ENCODE assay signal across 22 cellular contexts in the genomic region with DNA sequence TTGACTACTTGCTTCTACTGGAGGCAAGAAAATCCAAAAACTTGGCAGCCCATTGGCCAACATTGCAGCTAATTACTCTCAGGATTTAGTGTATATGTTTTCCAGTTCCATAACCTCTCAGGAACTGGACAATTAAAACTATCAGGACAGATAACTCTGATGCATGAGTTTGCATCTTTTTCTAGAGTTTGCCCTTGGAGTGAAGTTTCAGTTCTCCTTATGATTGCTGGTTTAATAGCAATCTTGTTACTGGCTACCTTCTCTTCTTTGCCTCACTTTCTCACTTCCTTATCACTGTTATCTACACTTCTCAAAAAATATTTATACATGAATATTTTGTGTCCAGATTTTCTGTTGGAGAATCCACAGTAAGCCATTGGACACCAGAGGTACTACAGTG.
"Had no signal": no experiment of that assay in that cellular context is flagged by ENCODE, and none has a peak within 500 bp of the region (broad histone marks: within the 10 kb centered on the region; RNA-seq: fewer than 3 reads in every experiment).

No MANE protein-coding gene starts in this region.

- H3K4me1 ChIP-seq: adrenal gland, Peyer's patch had no signal

- H3K36me3 ChIP-seq: adrenal gland, Peyer's patch, WERI-Rb-1 had no signal

- H3K27ac ChIP-seq: adrenal gland, Peyer's patch, WERI-Rb-1 had no signal

- ATAC-seq: activated CD8-positive, alpha-beta T cell treated with anti-CD3 and anti-CD28 coated beads, Interleukin-2, amount 10 ng/mL, durations not matched to agents 7 days and 5 days had no signal

- H3K4me3 ChIP-seq: adrenal gland, Peyer's patch had no signal

- H3K27me3 ChIP-seq: adrenal gland, Peyer's patch had no signal

- DNase-seq: activated CD4-positive, alpha-beta T cell treated with anti-CD3 and anti-CD28 coated beads for 48 hours; activated CD4-positive, alpha-beta T cell treated with anti-CD3 and anti-CD28 coated beads, Interleukin-2, amount 50 U/mL, for 4 hours; activated CD8-positive, alpha-beta memory T cell treated with anti-CD3 and anti-CD28 coated beads, Interleukin-2, amount 50 U/mL, for 48 hours; activated CD8-positive, alpha-beta T cell treated with anti-CD3 and anti-CD28 coated beads, Interleukin-2, amount 10 ng/mL, durations not matched to agents 7 days and 5 days; activated naive CD4-positive, alpha-beta T cell treated with anti-CD3 and anti-CD28 coated beads, Interleukin-2, amount 50 U/mL, for 16 hours; activated naive CD8-positive, alpha-beta T cell treated with anti-CD3 and anti-CD28 coated beads, Interleukin-2, amount 10 ng/mL, durations not matched to agents 7 days and 5 days; activated T-cell treated with anti-CD3 and anti-CD28 coated beads, Interleukin-2, amount 50 U/mL, for 1 hour; adrenal gland; anterior cingulate cortex; cerebellar nuclear complex; Kasumi-1; NCI-H1092 treated with DMSO at 0.1 percent for 48 hours; NCI-H1417 treated with DMSO at 0.1 percent for 48 hours; NCI-H1694 treated with DMSO at 0.1 percent for 48 hours; NCI-H2029 treated with DMSO at 0.1 percent for 48 hours; NCI-H510A treated with DMSO at 0.1 percent for 48 hours; NCI-H69; NK-92 treated with Interleukin-12 subunit alpha and Interleukin-12 subunit beta, amount 100 ng/mL, for 24 hours; Peyer's patch; SHP77; T-helper 1 cell; WERI-Rb-1 had no signal

- H3K9me3 ChIP-seq: adrenal gland, Peyer's patch had no signal
